Comparison of ENCODE assay signal across 8 cellular contexts in the genomic region with DNA sequence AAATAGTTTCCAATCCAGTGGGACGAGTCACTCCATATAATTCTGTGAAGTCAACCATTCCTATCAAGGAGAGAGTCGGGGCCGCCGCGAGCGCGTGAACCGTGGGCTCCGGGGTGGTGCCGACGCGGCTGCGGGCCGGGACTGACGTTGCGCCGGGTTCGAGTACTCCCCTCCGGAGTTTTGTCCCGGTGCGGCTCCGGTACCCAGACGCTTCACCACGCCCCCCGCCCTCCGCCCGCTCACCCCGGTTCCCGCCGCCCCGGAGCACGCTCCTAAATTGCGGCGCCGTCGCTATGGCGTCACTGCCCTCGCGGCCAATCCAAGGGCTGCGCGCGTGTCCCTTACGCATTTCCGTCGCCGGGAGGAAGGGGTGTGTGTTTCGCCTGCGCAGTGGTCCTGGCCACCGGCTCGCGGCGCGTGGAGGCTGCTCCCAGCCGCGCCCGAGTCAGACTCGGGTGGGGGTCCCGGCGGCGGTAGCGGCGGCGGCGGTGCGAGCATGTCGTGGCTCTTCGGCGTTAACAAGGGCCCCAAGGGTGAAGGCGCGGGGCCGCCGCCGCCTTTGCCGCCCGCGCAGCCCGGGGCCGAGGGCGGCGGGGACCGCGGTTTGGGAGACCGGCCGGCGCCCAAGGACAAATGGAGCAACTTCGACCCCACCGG. TPM values are rescaled to one million over a fixed set of nuclear protein-coding genes. Genes with fewer than 3 reads are reported as not detected.
DNase-seq lines count a peak whose midpoint lies in the region; ATAC-seq and TF ChIP-seq lines count a peak whose summit lies in the region.

A gene with protein sequence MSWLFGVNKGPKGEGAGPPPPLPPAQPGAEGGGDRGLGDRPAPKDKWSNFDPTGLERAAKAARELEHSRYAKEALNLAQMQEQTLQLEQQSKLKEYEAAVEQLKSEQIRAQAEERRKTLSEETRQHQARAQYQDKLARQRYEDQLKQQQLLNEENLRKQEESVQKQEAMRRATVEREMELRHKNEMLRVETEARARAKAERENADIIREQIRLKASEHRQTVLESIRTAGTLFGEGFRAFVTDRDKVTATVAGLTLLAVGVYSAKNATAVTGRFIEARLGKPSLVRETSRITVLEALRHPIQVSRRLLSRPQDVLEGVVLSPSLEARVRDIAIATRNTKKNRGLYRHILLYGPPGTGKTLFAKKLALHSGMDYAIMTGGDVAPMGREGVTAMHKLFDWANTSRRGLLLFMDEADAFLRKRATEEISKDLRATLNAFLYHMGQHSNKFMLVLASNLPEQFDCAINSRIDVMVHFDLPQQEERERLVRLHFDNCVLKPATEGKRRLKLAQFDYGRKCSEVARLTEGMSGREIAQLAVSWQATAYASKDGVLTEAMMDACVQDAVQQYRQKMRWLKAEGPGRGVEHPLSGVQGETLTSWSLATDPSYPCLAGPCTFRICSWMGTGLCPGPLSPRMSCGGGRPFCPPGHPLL (plus strand): TSS at position 377 of the 657 bp plus-strand sequence. CDS start 120 bp downstream, at position 497.

- H3K79me1 ChIP-seq in IMR-90 (ENCODE audit: low read depth in 1 of 2, low read length in 2 of 2) = peaks cover 2 to 15% of the 10 kb centered on the region in 2 experiments; a peak in 2 of 4 replicates

- TF ChIP-seq CTCF in IMR-90 (conservative IDR thresholded peaks at IDR 0.05; ENCODE audit: low read depth, low read length) (no peak), epithelial cell of esophagus (IDR thresholded peaks at IDR 0.05; ENCODE audit: insufficient read depth, low read depth, low read length, missing control alignments) (no peak)

- in situ Hi-C loops in IMR-90 (cut with MboI; ENCODE audit: low sequenced_read_pairs) = no loop called here

- H3K27me3 ChIP-seq in IMR-90 (ENCODE audit: control insufficient read depth, insufficient read depth, low read length) = no peaks in the 10 kb centered on the region
- H3K27me3 ChIP-seq in mononuclear cell (ENCODE audit: insufficient read depth, low read length) = no peaks in the 10 kb centered on the region

- no peak within 1 kb of the TSS for H2BK120ac ChIP-seq in IMR-90 (ENCODE audit: low read depth, low read length)

- H3K36me3 ChIP-seq in IMR-90 (ENCODE audit: control insufficient read depth, insufficient read depth, low read length) = no peaks in the 10 kb centered on the region; the same call in 1 of the 2 replicates

- BruUV-seq in IMR-90 (replicated peaks; lab: Mats Ljungman, UMichigan) = no TSS peak

- peak within 1 kb of the TSS; percentile 33 for H4K91ac ChIP-seq in IMR-90 (ENCODE audit: insufficient read depth, low read depth, low read length)

- H2BK5ac ChIP-seq in IMR-90 (ENCODE audit: low read depth, low read length, poor library complexity, severe bottlenecking) = peak within 1 kb of the TSS; percentile 55

- no peak within 1 kb of the TSS for H2BK20ac ChIP-seq in IMR-90 (ENCODE audit: low read depth, low read length)

- H3K27ac ChIP-seq in IMR-90 (ENCODE audit: insufficient read depth, low read length) = peak within 1 kb of the TSS; percentile 56

- peak within 1 kb of the TSS; percentile 81 for H2AK5ac ChIP-seq in IMR-90 (ENCODE audit: low read depth, low read length)

- POLR2A ChIA-PET in IMR-90 (lab: Charles Lee; ENCODE audit: unreplicated experiment) = no interaction called here

- DNase-seq in DMS 273 treated with DMSO at 0.1 percent for 48 hours (lab: John Stamatoyannopoulos, UW) = peak; percentile 9
- DNase-seq in IMR-90 = peak; percentile 90
- DNase-seq in OCI-M2 (lab: John Stamatoyannopoulos, UW; ENCODE audit: unreplicated experiment) = peak; percentile 48
- DNase-seq in activated T-cell treated with anti-CD3 and anti-CD28 coated beads for 4 hours = peak; percentile 91
- peak; percentile 96 for DNase-seq in epithelial cell of esophagus (ENCODE audit: low read depth)
- peak; percentile 96 for DNase-seq in stimulated activated CD8-positive, alpha-beta memory T cell treated with anti-CD3 and anti-CD28 coated beads, Interleukin-2, amount 100 ng/mL, for 48 hours (ENCODE audit: low read depth in 2 of 2)

- H3K4me1 ChIP-seq in IMR-90 (ENCODE audit: control insufficient read depth, insufficient read depth, low read length) = peaks cover 1% of the 10 kb centered on the region; the same call in 1 of the 2 replicates
- peaks cover 22% of the 10 kb centered on the region for H3K4me1 ChIP-seq in mononuclear cell (ENCODE audit: insufficient read depth, low read length)

- TF ChIP-seq RAD21 in IMR-90 (IDR thresholded peaks at IDR 0.05; ENCODE audit: low read length) = no peak

- TF ChIP-seq POLR2A in IMR-90 (IDR thresholded peaks at IDR 0.05; ENCODE audit: low read depth, low read length) = peak; percentile 79

- H4K5ac ChIP-seq in IMR-90 (ENCODE audit: low read depth, low read length) = peak within 1 kb of the TSS; percentile 66

- no peak within 1 kb of the TSS for H3K18ac ChIP-seq in IMR-90 (ENCODE audit: low read depth, low read length)

- peak within 1 kb of the TSS; percentile 88 for H3K4me3 ChIP-seq in IMR-90 (ENCODE audit: insufficient read depth, low read depth, low read length)
- H3K4me3 ChIP-seq in epithelial cell of esophagus (ENCODE audit: low read length) = peak within 1 kb of the TSS; percentile 86
- peak within 1 kb of the TSS; percentile 76 for H3K4me3 ChIP-seq in mononuclear cell (ENCODE audit: low read length)

- peak within 1 kb of the TSS; percentile 84 for H2AK9ac ChIP-seq in IMR-90 (replicated peaks; ENCODE audit: low read depth, low read length, poor library complexity)

- peak within 1 kb of the TSS; percentile 94 for H3K4me2 ChIP-seq in IMR-90 (ENCODE audit: low read depth, low read length)

- peak within 1 kb of the TSS; percentile 36; the same call in 1 of the 2 replicates for H3K56ac ChIP-seq in IMR-90 (ENCODE audit: extremely low read depth, insufficient read depth, low read length)

- H2AFZ ChIP-seq in IMR-90 (replicated peaks; ENCODE audit: low read length, poor library complexity) = peak within 1 kb of the TSS; percentile 97

- no peaks in the 10 kb centered on the region for H3K9me3 ChIP-seq in IMR-90 (ENCODE audit: control insufficient read depth, insufficient read depth, low read length)
- no peaks in the 10 kb centered on the region for H3K9me3 ChIP-seq in mononuclear cell (ENCODE audit: low read depth, low read length)

- ATAC-seq in GM21528 (IDR thresholded peaks at IDR 0.05; ENCODE audit: low FRiP score, unreplicated experiment) = peak; percentile 86
- ATAC-seq in IMR-90 (ENCODE audit: low read depth) = peak; percentile 97

- intact Hi-C loops in IMR-90 (cut with micrococcal nuclease) = loop anchor here (2.0 kb wide), 1 partner anchor 73 kb away; a partner anchor contains a TSS

- peak within 1 kb of the TSS; percentile 72 for H3K9ac ChIP-seq in IMR-90 (ENCODE audit: low read depth, low read length)

- H3K14ac ChIP-seq in IMR-90 (replicated peaks; ENCODE audit: low read depth, low read length) = peak within 1 kb of the TSS; percentile 66; the same call in 1 of the 2 replicates

- H4K20me1 ChIP-seq in IMR-90 (ENCODE audit: insufficient read depth, low read length) = peaks cover 11% of the 10 kb centered on the region

- dilution Hi-C loops in IMR-90 (cut with HindIII; ENCODE audit: low sequenced_read_pairs, unreplicated experiment) = no loop called here

- H3K23ac ChIP-seq in IMR-90 (ENCODE audit: low read depth, low read length) = peak within 1 kb of the TSS; percentile 25; the same call in 1 of the 2 replicates

- WGBS in IMR-90 (ENCODE audit: extremely low coverage in 2 of 2, insufficient read length in 1 of 2), 2 experiments = 1% methylated on average over 15 of the region's 87 CpGs; no CpG with 5 or more reads in 1 of the 2 experiments

- CTCF ChIA-PET in IMR-90 (lab: Yijun Ruan, JAX) = no interaction called here

- H4K8ac ChIP-seq in IMR-90 (ENCODE audit: low read depth in 2 of 2, low read length in 2 of 2) = peak within 1 kb of the TSS; percentile 63 to 82

- peak within 1 kb of the TSS; percentile 76 for H3K4ac ChIP-seq in IMR-90 (ENCODE audit: low read depth, low read length)

- H2BK15ac ChIP-seq in IMR-90 (ENCODE audit: low read depth, low read length) = no peak within 1 kb of the TSS

- no peaks in the 10 kb centered on the region; the same call in 1 of the 2 replicates for H3K9me1 ChIP-seq in IMR-90 (ENCODE audit: insufficient read depth, low read length)

TF ChIP-seq in IMR-90, 13 proteins besides CTCF, POLR2A, EP300 and RAD21:
- TF ChIP-seq RFX5 (IDR thresholded peaks at IDR 0.05; ENCODE audit: low read depth, low read length) (no peak), CEBPB (IDR thresholded peaks at IDR 0.05; ENCODE audit: low read depth, low read length) (0 out of 2 replicates have a peak, but pooled peaks have one; percentile 20), MAZ (IDR thresholded peaks at IDR 0.05; ENCODE audit: borderline replicate concordance, low read depth, low read length) (peak; percentile 85; the same call in 1 of the 2 replicates), MXI1 (IDR thresholded peaks at IDR 0.05; ENCODE audit: borderline replicate concordance, low read depth, low read length) (peak; percentile 96)
- TF ChIP-seq, protein P1, sequence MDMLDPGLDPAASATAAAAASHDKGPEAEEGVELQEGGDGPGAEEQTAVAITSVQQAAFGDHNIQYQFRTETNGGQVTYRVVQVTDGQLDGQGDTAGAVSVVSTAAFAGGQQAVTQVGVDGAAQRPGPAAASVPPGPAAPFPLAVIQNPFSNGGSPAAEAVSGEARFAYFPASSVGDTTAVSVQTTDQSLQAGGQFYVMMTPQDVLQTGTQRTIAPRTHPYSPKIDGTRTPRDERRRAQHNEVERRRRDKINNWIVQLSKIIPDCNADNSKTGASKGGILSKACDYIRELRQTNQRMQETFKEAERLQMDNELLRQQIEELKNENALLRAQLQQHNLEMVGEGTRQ (IDR thresholded peaks at IDR 0.05; ENCODE audit: low read depth, low read length) = peak; percentile 55; the same call in 1 of the 2 replicates

RNA-seq across cellular contexts. Expression of the gene that starts here (rescaled TPM):
- total RNA-seq in IMR-90 (2012; rRNA removed) (13.8 and 28.6 TPM in 2 replicates), mononuclear cell (11.5 TPM)
- 29.0 and 38.7 TPM in 2 replicates for polyA plus RNA-seq in IMR-90 (2012; rRNA removed)
- 20.6 and 25.1 TPM in 2 replicates for polyA plus RNA-seq in IMR-90 (2012; cell fraction: cytosol; rRNA removed)
- 198 and 272 TPM in 2 replicates for polyA plus RNA-seq in IMR-90 (2012; cell fraction: nucleus; rRNA removed; ENCODE audit: low replicate concordance)

Comparison
In these comparisons a context has a peak if more than half of its experiments do, and no peak if none do; other contexts are left out.
1. Peak in every context shown above with its lines: DNase-seq, ATAC-seq, H3K4me3 ChIP-seq and H3K27ac ChIP-seq.
2. DNase-seq: peak in every context shown above with its lines; median percentile 96 in epithelial cell of esophagus; 96 in stimulated activated CD8-positive, alpha-beta memory T cell treated with anti-CD3 and anti-CD28 coated beads, Interleukin-2, amount 100 ng/mL, for 48 hours; 91 in activated T-cell treated with anti-CD3 and anti-CD28 coated beads for 4 hours; 90 in IMR-90; 48 in OCI-M2; 9 in DMS 273 treated with DMSO at 0.1 percent for 48 hours.